Comparison of ENCODE assay signal across 9 cellular contexts in the genomic region with DNA sequence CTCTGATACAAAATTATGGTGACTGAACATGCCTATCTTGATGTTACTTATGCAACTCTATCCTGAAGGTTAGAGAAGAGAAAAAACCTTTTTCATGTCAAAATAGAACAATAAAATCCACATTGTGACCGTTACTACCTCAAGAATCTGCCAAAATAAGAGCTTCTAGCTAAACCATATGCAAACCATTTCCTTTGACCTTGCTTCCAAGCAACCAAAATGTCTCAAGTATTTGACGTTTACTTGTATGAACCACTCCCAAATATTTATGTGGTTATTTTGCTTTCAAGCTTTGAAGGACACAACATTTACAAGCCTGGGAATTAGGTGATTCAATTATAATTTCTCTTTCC. TPM values are rescaled to one million over a fixed set of nuclear protein-coding genes. Genes with fewer than 3 reads are reported as not detected.
A peak's percentile ranks its signal among the peaks of the same experiment; 100 is the strongest.
DNase-seq lines count a peak whose midpoint lies in the region; ATAC-seq and TF ChIP-seq lines count a peak whose summit lies in the region.
"Had no signal": no experiment of that assay in that cellular context is flagged by ENCODE, and none has a peak within 500 bp of the region (broad histone marks: within the 10 kb centered on the region; RNA-seq: fewer than 3 reads in every experiment).

No MANE protein-coding gene starts in this region.

- H3K79me2 ChIP-seq in GM23338 (replicated peaks; ENCODE audit: insufficient read depth) (peaks cover 99% of the 10 kb centered on the region), Loucy (ENCODE audit: insufficient read depth, low read length) (peaks cover 55% of the 10 kb centered on the region)

- H2AFZ ChIP-seq in GM23338 (no peak overlapping the region), Loucy (ENCODE audit: low read length) (no peak overlapping the region)

- H3K9me3 ChIP-seq in Loucy (ENCODE audit: insufficient read depth, low read depth, low read length): no peaks in the 10 kb centered on the region

- H4K20me1 ChIP-seq in GM23338 (replicated peaks; ENCODE audit: insufficient read depth) (peaks cover 16% of the 10 kb centered on the region), Loucy (ENCODE audit: insufficient read depth, low read length, poor library complexity, severe bottlenecking) (no peaks in the 10 kb centered on the region)

- no peaks in the 10 kb centered on the region for H3K36me3 ChIP-seq in GM23338 (ENCODE audit: insufficient read depth)
- H3K36me3 ChIP-seq in Loucy (ENCODE audit: insufficient read depth, low read length): no peaks in the 10 kb centered on the region

- H3K27me3 Mint-ChIP-seq in GM23338 (ENCODE audit: insufficient read depth, low read depth, poor library complexity): peaks cover 23% of the 10 kb centered on the region
- H3K27me3 Mint-ChIP-seq in naive thymus-derived CD8-positive, alpha-beta T cell: no peaks in the 10 kb centered on the region

- ATAC-seq in GM18873 (IDR thresholded peaks at IDR 0.05; ENCODE audit: low FRiP score, unreplicated experiment): peak; percentile 35
- no peak for ATAC-seq in GM23338
- peak in 1 of 2 donors; percentile 30 for ATAC-seq in naive thymus-derived CD8-positive, alpha-beta T cell

- H3K4me3 Mint-ChIP-seq in GM23338: peak overlapping the region; percentile 61
- H3K4me3 Mint-ChIP-seq in naive thymus-derived CD8-positive, alpha-beta T cell: peak overlapping the region; percentile 36 to 79 (median 73)

- H3K27me3 ChIP-seq in GM23338 (ENCODE audit: insufficient read depth) (no peaks in the 10 kb centered on the region), Loucy (ENCODE audit: insufficient read depth, low read length, poor library complexity, severe bottlenecking) (no peaks in the 10 kb centered on the region)

- H3F3A ChIP-seq in GM23338 (replicated peaks; ENCODE audit: low read depth) (0 out of 2 replicates have a peak, but pooled peaks cover 13% of the 10 kb centered on the region), Loucy (ENCODE audit: low read depth) (peaks cover 5% of the 10 kb centered on the region; the same call in 1 of the 2 replicates)

- H3K4me2 ChIP-seq in GM23338 (peak overlapping the region; percentile 63), Loucy (ENCODE audit: low read depth, low read length, poor library complexity, severe bottlenecking) (peak overlapping the region; percentile 66)

- H3K4me1 ChIP-seq in GM23338 (ENCODE audit: insufficient read depth) (peaks cover 71% of the 10 kb centered on the region), Loucy (ENCODE audit: insufficient read depth, low read length, poor library complexity, severe bottlenecking) (peaks cover 62% of the 10 kb centered on the region)

- H3K9me2 ChIP-seq in GM23338 (ENCODE audit: insufficient read depth) (no peaks in the 10 kb centered on the region), Loucy (replicated peaks; ENCODE audit: low read depth, low read length) (no peaks in the 10 kb centered on the region)

- H3K27ac ChIP-seq in GM23338 (ENCODE audit: low read depth): peak overlapping the region; percentile 93

- peaks cover 20% of the 10 kb centered on the region; the same call in 2 of the 3 replicates for H3K36me3 Mint-ChIP-seq in GM23338 (ENCODE audit: low read depth)
- H3K36me3 Mint-ChIP-seq in naive thymus-derived CD8-positive, alpha-beta T cell: peaks cover 3 to 14% (median 5%) of the 10 kb centered on the region in 3 donors

- H3K9me3 Mint-ChIP-seq in GM23338: peaks cover 2% of the 10 kb centered on the region; the same call in 1 of the 3 replicates
- no peaks in the 10 kb centered on the region for H3K9me3 Mint-ChIP-seq in naive thymus-derived CD8-positive, alpha-beta T cell

- DNase-seq in GM23338 (ENCODE audit: low spot score): peak; percentile 53
- DNase-seq in naive thymus-derived CD8-positive, alpha-beta T cell: no peak
- no peak for DNase-seq in NK-92 treated with Interleukin-12 subunit alpha and Interleukin-12 subunit beta, amount 100 ng/mL, for 24 hours (lab: John Stamatoyannopoulos, UW)
- DNase-seq in NCI-H146 (lab: John Stamatoyannopoulos, UW): no peak
- no peak for DNase-seq in stimulated activated CD4-positive, alpha-beta T cell treated with anti-CD3 and anti-CD28 coated beads, Interleukin-2, amount 100 ng/mL, for 48 hours
- DNase-seq: activated naive CD4-positive, alpha-beta T cell; NCI-H2029 treated with DMSO at 0.1 percent for 48 hours had no signal

- H3K27ac Mint-ChIP-seq in GM23338: peak overlapping the region; percentile 93
- H3K27ac Mint-ChIP-seq in naive thymus-derived CD8-positive, alpha-beta T cell: peak overlapping the region; percentile 24 to 89 (median 75)

- POLR2A ChIA-PET in naive thymus-derived CD8-positive, alpha-beta T cell (lab: Charles Lee): interaction anchor here (0.7 to 1.1 kb wide), 3 partner anchors 12 to 759 kb away, joined by 3 to 4 read pairs (median 3); no protein-coding TSS in a partner anchor

- TF ChIP-seq CTCF in GM23338 (conservative IDR thresholded peaks at IDR 0.05; ENCODE audit: low read depth in 2 of 2) (no peak), Loucy (conservative IDR thresholded peaks at IDR 0.05; ENCODE audit: low read length) (no peak)

- H3K4me3 ChIP-seq in GM23338: peak overlapping the region; percentile 14
- H3K4me3 ChIP-seq in Loucy (ENCODE audit: low read length, poor library complexity, severe bottlenecking): no peak overlapping the region

- H3K4me1 Mint-ChIP-seq in GM23338: peaks cover 87% of the 10 kb centered on the region
- peaks cover 42 to 96% (median 94%) of the 10 kb centered on the region in 4 donors for H3K4me1 Mint-ChIP-seq in naive thymus-derived CD8-positive, alpha-beta T cell

- H3K9ac ChIP-seq in Loucy (ENCODE audit: low read depth, low read length, poor library complexity, severe bottlenecking): peak overlapping the region; percentile 38

TF ChIP-seq in GM23338, 12 proteins besides CTCF, POLR2A, EP300 and RAD21 (continues in another document):
- no peak for TF ChIP-seq POLR2AphosphoS5 (IDR thresholded peaks at IDR 0.05; ENCODE audit: low read depth)
- no peak for TF ChIP-seq STAT1 (IDR thresholded peaks at IDR 0.05; ENCODE audit: unreplicated experiment)
- TF ChIP-seq ZNF114 (CRISPR knock-in tag; IDR thresholded peaks at IDR 0.05): no peak
- TF ChIP-seq EZH2phosphoT487 (IDR thresholded peaks at IDR 0.05; ENCODE audit: unreplicated experiment): no peak
- TF ChIP-seq JUNB (IDR thresholded peaks at IDR 0.05; ENCODE audit: unreplicated experiment): no peak
- TF ChIP-seq EZH2 (IDR thresholded peaks at IDR 0.05; ENCODE audit: low read depth, unreplicated experiment): no peak
- no peak for TF ChIP-seq ZNF331 (CRISPR knock-in tag; IDR thresholded peaks at IDR 0.05; ENCODE audit: low read depth)
- TF ChIP-seq, protein P1, sequence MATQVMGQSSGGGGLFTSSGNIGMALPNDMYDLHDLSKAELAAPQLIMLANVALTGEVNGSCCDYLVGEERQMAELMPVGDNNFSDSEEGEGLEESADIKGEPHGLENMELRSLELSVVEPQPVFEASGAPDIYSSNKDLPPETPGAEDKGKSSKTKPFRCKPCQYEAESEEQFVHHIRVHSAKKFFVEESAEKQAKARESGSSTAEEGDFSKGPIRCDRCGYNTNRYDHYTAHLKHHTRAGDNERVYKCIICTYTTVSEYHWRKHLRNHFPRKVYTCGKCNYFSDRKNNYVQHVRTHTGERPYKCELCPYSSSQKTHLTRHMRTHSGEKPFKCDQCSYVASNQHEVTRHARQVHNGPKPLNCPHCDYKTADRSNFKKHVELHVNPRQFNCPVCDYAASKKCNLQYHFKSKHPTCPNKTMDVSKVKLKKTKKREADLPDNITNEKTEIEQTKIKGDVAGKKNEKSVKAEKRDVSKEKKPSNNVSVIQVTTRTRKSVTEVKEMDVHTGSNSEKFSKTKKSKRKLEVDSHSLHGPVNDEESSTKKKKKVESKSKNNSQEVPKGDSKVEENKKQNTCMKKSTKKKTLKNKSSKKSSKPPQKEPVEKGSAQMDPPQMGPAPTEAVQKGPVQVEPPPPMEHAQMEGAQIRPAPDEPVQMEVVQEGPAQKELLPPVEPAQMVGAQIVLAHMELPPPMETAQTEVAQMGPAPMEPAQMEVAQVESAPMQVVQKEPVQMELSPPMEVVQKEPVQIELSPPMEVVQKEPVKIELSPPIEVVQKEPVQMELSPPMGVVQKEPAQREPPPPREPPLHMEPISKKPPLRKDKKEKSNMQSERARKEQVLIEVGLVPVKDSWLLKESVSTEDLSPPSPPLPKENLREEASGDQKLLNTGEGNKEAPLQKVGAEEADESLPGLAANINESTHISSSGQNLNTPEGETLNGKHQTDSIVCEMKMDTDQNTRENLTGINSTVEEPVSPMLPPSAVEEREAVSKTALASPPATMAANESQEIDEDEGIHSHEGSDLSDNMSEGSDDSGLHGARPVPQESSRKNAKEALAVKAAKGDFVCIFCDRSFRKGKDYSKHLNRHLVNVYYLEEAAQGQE (IDR thresholded peaks at IDR 0.05; ENCODE audit: unreplicated experiment): no peak
- no peak for TF ChIP-seq CREB1 (CRISPR knock-in tag; IDR thresholded peaks at IDR 0.05; ENCODE audit: low read depth)

RNA-seq across cellular contexts. Expression of a gene that starts 13.9 kb away (rescaled TPM):
- total RNA-seq in GM23338 (2014; rRNA removed; shearing (Covaris generic)): 66.2 and 68.0 TPM in 2 replicates
- polyA plus RNA-seq in GM23338 (2016; fragmentation: Nextera tagmentation; extraction: Ambion mirVana): 32.1 and 32.4 TPM in 2 replicates
- 100 to 1,000 TPM; 101 to 103 TPM for total RNA-seq in naive thymus-derived CD8-positive, alpha-beta T cell
- 100 to 1,000 TPM in 1 of 3 donors, 10 to 100 TPM in 2; 59.1 to 137 (median 86.5) TPM for polyA plus RNA-seq in naive thymus-derived CD8-positive, alpha-beta T cell
